In the genomic region with DNA sequence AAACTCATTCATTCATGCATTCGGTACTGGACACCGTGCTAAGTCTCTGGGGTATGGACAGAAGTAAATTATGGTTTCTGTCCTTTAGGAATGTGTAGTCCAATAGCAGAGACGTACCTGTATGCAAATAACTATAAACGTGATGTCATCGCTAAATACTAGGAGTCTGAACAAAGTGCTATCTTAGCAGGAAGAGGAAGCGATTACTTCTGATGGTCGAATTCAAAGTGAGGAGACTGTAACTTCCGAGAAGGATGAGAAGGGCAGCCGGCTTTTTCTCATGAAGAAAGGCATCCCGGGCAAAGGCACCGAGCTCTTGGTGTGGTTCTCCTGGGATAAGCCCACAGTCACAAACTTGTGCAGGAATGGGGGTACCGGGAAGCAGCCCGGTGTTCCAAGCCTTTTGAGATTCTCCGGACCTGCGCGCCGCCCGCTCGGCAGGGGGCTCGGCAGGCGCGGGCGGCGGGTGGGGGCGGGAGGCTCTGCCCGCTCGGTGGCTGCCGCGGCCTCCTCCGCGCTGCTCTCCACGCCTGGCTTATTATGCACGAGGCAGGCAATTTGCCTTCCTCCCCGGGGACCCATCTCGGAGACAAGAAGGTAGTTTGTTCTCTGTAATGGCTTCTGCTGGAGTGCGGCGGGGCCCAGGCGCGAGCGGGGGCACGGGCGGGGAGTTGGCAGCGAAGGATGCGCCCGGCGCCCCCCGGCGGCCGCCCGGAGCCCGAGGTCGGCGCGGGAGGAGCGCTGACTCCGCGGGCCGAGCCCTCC, we compare ENCODE assay signal across 8 cellular contexts.
DNase-seq lines count a peak whose midpoint lies in the region; ATAC-seq and TF ChIP-seq lines count a peak whose summit lies in the region.

No MANE protein-coding gene starts in this region.

- ATAC-seq in left cardiac atrium (peak; percentile 80 to 83), psoas muscle (peak in 3 of 4 donors; percentile 51 to 63 (median 60)), GM19035 (IDR thresholded peaks at IDR 0.05; ENCODE audit: unreplicated experiment) (no peak), GM19452 (IDR thresholded peaks at IDR 0.05; ENCODE audit: unreplicated experiment) (no peak)

- CTCF ChIA-PET in activated naive CD4-positive, alpha-beta T cell treated with anti-CD3 and anti-CD28 coated beads for 36 hours (lab: Charles Lee), result interaction anchor here (0.9 to 2.8 kb wide), 13 partner anchors 8 to 151 kb away, joined by 3 to 16 read pairs (median 4); no protein-coding TSS in a partner anchor

- no peaks in the 10 kb centered on the region for H3K9me3 ChIP-seq in psoas muscle

- peaks cover 36% of the 10 kb centered on the region for H3K27me3 Mint-ChIP-seq in activated naive CD4-positive, alpha-beta T cell treated with anti-CD3 and anti-CD28 coated beads for 36 hours (ENCODE audit: low read depth)

- peak overlapping the region; percentile 60 for H3K4me3 Mint-ChIP-seq in activated naive CD4-positive, alpha-beta T cell treated with anti-CD3 and anti-CD28 coated beads for 36 hours

- peaks cover 10% of the 10 kb centered on the region for H3K4me1 Mint-ChIP-seq in activated naive CD4-positive, alpha-beta T cell treated with anti-CD3 and anti-CD28 coated beads for 36 hours (ENCODE audit: low read depth)

- H3K4me1 ChIP-seq in psoas muscle, result no peaks in the 10 kb centered on the region

- H3K27ac Mint-ChIP-seq in activated naive CD4-positive, alpha-beta T cell treated with anti-CD3 and anti-CD28 coated beads for 36 hours, result no peak overlapping the region

- no peaks in the 10 kb centered on the region for H3K36me3 Mint-ChIP-seq in activated naive CD4-positive, alpha-beta T cell treated with anti-CD3 and anti-CD28 coated beads for 36 hours (ENCODE audit: low read depth)

- DNase-seq in GM06990 (ENCODE audit: extremely low read depth, insufficient read length), result peak; percentile 17
- DNase-seq in NCI-H69 (lab: John Stamatoyannopoulos, UW), result peak; percentile 94
- peak; percentile 44 for DNase-seq in activated naive CD4-positive, alpha-beta T cell treated with anti-CD3 and anti-CD28 coated beads for 36 hours
- peak; percentile 39 for DNase-seq in left cardiac atrium
- no peak for DNase-seq in psoas muscle
- DNase-seq in SHP77 (lab: John Stamatoyannopoulos, UW), result no peak

- WGBS in psoas muscle, 3 donors, result 5 to 6% (median 5%) methylated on average over 52 to 58 of the region's 58 CpGs

- H3K27me3 ChIP-seq in GM06990 (replicated peaks; ENCODE audit: control insufficient read depth, insufficient read depth, low read length) (no peaks in the 10 kb centered on the region; the same call in none of the 2 replicates), psoas muscle (ENCODE audit: insufficient read depth in 3 of 3, low read length in 2 of 3) (peaks cover 0 to 35% (median 2%) of the 10 kb centered on the region in 3 donors)

- no peak overlapping the region for H3K27ac ChIP-seq in psoas muscle

- H3K4me3 ChIP-seq in GM06990 (replicated peaks; ENCODE audit: low read depth, low read length), result no peak overlapping the region
- peak overlapping the region; percentile 65 for H3K4me3 ChIP-seq in psoas muscle

- H3K36me3 ChIP-seq in GM06990 (ENCODE audit: control insufficient read depth, insufficient read depth, low read length) (no peaks in the 10 kb centered on the region), psoas muscle (ENCODE audit: insufficient read depth in 1 of 2, low read depth in 1 of 2) (no peaks in the 10 kb centered on the region)

- intact Hi-C loops in activated naive CD4-positive, alpha-beta T cell treated with anti-CD3 and anti-CD28 coated beads for 36 hours (cut with micrococcal nuclease), result loop anchor here (2.0 to 10.0 kb wide), 2 partner anchors 18 to 962 kb away; partner anchors contain the start of gene AIM2
- intact Hi-C loops in left cardiac atrium (cut with DNase I) (no loop called here), psoas muscle (cut with DNase I) (no loop called here)

- no peaks in the 10 kb centered on the region for H3K9me3 Mint-ChIP-seq in activated naive CD4-positive, alpha-beta T cell treated with anti-CD3 and anti-CD28 coated beads for 36 hours

- TF ChIP-seq CTCF in GM06990 (IDR thresholded peaks at IDR 0.05; ENCODE audit: insufficient read depth, low read length, poor library complexity, severe bottlenecking) (no peak), psoas muscle (IDR thresholded peaks at IDR 0.05) (no peak)

Comparison
In these comparisons a context has a peak if more than half of its experiments do, and no peak if none do; other contexts are left out.
1. DNase-seq: peak in GM06990 (single experiment), NCI-H69 (single experiment), activated naive CD4-positive, alpha-beta T cell treated with anti-CD3 and anti-CD28 coated beads for 36 hours (single experiment) and left cardiac atrium (single experiment); none in psoas muscle (0 of 2) and SHP77 (0 of 2).
2. ATAC-seq: peak in left cardiac atrium (2 of 2) and psoas muscle (3 of 4); none in GM19035 (single experiment) and GM19452 (single experiment).